Comparison of ENCODE assay signal across 9 cellular contexts in the genomic region with DNA sequence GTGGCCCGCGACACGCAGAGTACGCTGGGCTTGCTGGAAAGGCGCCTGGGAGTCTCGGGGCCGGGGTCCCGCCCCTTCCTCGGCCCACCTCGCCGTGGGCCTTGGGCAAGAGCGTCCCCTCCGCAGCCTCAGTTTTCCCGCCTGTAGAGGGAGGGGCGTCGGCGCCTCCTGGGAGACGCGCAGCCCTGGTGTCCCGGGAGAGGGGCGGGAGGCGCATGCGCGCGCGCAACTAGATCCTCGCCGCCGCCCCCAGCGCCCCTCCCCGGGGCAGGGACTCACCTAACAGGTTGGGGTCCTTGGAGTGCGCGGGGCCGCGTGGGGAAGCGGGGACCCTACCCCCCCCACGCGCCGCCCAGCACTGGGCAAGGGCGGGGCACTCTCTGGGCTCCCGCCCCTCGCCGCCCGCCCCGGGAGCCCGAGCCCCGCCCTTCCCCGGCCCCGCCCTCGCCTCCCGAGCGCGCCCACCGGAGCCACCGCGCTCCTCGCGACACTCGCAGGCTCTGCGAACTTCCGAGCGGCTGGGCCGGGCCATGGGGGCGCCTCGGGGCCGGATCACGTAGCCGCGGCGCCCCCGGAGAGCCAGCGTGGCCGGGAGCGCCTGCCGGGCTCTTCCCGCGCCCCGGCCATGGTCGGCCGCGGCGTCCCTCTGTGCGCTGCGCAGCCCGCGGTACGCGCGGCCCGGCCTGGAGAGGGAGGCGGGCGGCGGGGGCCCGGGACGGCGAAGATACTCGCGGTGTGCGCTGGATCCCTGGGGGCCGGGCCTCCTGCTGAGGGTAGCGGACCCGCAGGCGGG. TPM values are rescaled to one million over a fixed set of nuclear protein-coding genes. Genes with fewer than 3 reads are reported as not detected.
DNase-seq lines count a peak whose midpoint lies in the region; ATAC-seq and TF ChIP-seq lines count a peak whose summit lies in the region.
"Had no signal": no experiment of that assay in that cellular context is flagged by ENCODE, and none has a peak within 500 bp of the region (broad histone marks: within the 10 kb centered on the region; RNA-seq: fewer than 3 reads in every experiment).

A gene (plus strand): TSS at position 490 of the 793 bp plus-strand sequence. CDS start 136 bp downstream, at position 626.

- H3K4me3 Mint-ChIP-seq in neural crest cell, result peak within 1 kb of the TSS; percentile 85

- H3K36me3 Mint-ChIP-seq in neural crest cell (ENCODE audit: low read depth), result no peaks in the 10 kb centered on the region

- no peaks in the 10 kb centered on the region for H3K9me3 ChIP-seq in esophagus (ENCODE audit: control insufficient read depth in 2 of 2, insufficient read depth in 1 of 2, low read depth in 1 of 2, low read length in 1 of 2)

- peaks cover 16% of the 10 kb centered on the region for H3K4me1 Mint-ChIP-seq in neural crest cell

- H3K27me3 ChIP-seq in esophagus (ENCODE audit: control insufficient read depth in 1 of 2, insufficient read depth in 2 of 2, low read length in 2 of 2), result peaks cover 8 to 10% of the 10 kb centered on the region in 2 donors

- H3K4me1 ChIP-seq in esophagus (ENCODE audit: control insufficient read depth in 2 of 2, insufficient read depth in 2 of 2, low read length in 1 of 2), result peaks cover 11 to 13% of the 10 kb centered on the region in 2 donors

- no peak for TF ChIP-seq CTCF in neural crest cell (conservative IDR thresholded peaks at IDR 0.05)

- no peaks in the 10 kb centered on the region for H3K9me3 Mint-ChIP-seq in neural crest cell

- H3K27ac ChIP-seq in esophagus (ENCODE audit: low read depth in 2 of 2, low read length in 1 of 2), result no peak within 1 kb of the TSS

- no peak for ATAC-seq in HG03565 (IDR thresholded peaks at IDR 0.05; ENCODE audit: unreplicated experiment)

- H3K27me3 Mint-ChIP-seq in neural crest cell (ENCODE audit: low read depth), result peaks cover 50% of the 10 kb centered on the region

- DNase-seq in activated CD4-positive, alpha-beta T cell treated with anti-CD3 and anti-CD28 coated beads for 48 hours, result peak; percentile 35
- DNase-seq in activated CD4-positive, alpha-beta T cell treated with anti-CD3 and anti-CD28 coated beads, Interleukin-2, amount 50 U/mL, for 4 hours, result no peak
- DNase-seq in SK-N-DZ (ENCODE audit: low spot score) (peak; percentile 81), neural crest cell (ENCODE audit: low read depth, low spot score) (peak; percentile 55), HuH-7.5 (ENCODE audit: low spot score) (no peak)
- no peak for DNase-seq in effector CD4-positive, alpha-beta T cell
- DNase-seq: DND-41 had no signal

- H3K36me3 ChIP-seq in esophagus (ENCODE audit: control insufficient read depth in 2 of 2, insufficient read depth in 2 of 2, low read length in 1 of 2), result no peaks in the 10 kb centered on the region

- no peak within 1 kb of the TSS for H3K27ac Mint-ChIP-seq in neural crest cell (ENCODE audit: unreplicated experiment)

- peak within 1 kb of the TSS; percentile 32 to 38 for H3K4me3 ChIP-seq in esophagus (ENCODE audit: low read depth in 1 of 2, low read length in 2 of 2)

- WGBS in esophagus, 2 donors, result 0 to 1% methylated on average over 83 to 103 of the region's 103 CpGs

RNA-seq across cellular contexts. Expression of the gene that starts here (rescaled TPM):
- polyA plus RNA-seq in SK-N-DZ (2014; cell fraction: cytosol; rRNA removed), result 18.6 and 26.8 TPM in 2 replicates
- polyA plus RNA-seq in SK-N-DZ (2014; cell fraction: nucleus; rRNA removed), result 31.9 and 35.6 TPM in 2 replicates
- 1 to 10 TPM in 1 of 2 donors, under 1 TPM in 1; 0.73 to 1.8 TPM for polyA plus RNA-seq in esophagus
- 15.0 and 15.2 TPM in 2 replicates for total RNA-seq in neural crest cell

Comparison
In these comparisons a context has a peak if more than half of its experiments do, and no peak if none do; other contexts are left out.
1. DNase-seq: peak in activated CD4-positive, alpha-beta T cell treated with anti-CD3 and anti-CD28 coated beads for 48 hours (single experiment), SK-N-DZ (single experiment) and neural crest cell (single experiment); none in activated CD4-positive, alpha-beta T cell treated with anti-CD3 and anti-CD28 coated beads, Interleukin-2, amount 50 U/mL, for 4 hours (0 of 2), HuH-7.5 (single experiment) and effector CD4-positive, alpha-beta T cell (single experiment).